Comparison of ENCODE assay signal across 1 cellular context in the genomic region with DNA sequence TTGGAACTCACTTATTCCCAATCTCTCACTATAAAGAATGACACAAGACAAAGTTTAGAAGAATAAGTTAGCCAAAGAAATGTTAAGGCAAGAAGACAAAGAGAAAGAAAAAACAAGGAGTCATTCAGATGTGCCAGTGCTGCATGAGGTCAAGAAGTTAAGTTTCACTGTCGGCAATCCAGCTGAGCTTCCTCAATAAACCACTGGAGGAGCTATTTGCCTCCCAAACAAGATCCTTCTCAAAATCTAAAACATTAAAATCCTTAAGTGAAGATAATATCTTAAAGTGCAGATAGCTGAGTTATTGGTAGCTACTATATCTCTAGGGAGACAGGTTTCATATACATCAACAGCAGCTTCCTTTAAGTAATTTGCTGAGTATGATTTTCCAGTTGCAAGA.
TF ChIP-seq lines count a peak whose summit lies in the region.

No MANE protein-coding gene starts in this region.

TF ChIP-seq in GM23338, 12 proteins besides CTCF, POLR2A, EP300 and RAD21 (continued from another document):
- TF ChIP-seq, protein P1, sequence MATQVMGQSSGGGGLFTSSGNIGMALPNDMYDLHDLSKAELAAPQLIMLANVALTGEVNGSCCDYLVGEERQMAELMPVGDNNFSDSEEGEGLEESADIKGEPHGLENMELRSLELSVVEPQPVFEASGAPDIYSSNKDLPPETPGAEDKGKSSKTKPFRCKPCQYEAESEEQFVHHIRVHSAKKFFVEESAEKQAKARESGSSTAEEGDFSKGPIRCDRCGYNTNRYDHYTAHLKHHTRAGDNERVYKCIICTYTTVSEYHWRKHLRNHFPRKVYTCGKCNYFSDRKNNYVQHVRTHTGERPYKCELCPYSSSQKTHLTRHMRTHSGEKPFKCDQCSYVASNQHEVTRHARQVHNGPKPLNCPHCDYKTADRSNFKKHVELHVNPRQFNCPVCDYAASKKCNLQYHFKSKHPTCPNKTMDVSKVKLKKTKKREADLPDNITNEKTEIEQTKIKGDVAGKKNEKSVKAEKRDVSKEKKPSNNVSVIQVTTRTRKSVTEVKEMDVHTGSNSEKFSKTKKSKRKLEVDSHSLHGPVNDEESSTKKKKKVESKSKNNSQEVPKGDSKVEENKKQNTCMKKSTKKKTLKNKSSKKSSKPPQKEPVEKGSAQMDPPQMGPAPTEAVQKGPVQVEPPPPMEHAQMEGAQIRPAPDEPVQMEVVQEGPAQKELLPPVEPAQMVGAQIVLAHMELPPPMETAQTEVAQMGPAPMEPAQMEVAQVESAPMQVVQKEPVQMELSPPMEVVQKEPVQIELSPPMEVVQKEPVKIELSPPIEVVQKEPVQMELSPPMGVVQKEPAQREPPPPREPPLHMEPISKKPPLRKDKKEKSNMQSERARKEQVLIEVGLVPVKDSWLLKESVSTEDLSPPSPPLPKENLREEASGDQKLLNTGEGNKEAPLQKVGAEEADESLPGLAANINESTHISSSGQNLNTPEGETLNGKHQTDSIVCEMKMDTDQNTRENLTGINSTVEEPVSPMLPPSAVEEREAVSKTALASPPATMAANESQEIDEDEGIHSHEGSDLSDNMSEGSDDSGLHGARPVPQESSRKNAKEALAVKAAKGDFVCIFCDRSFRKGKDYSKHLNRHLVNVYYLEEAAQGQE (IDR thresholded peaks at IDR 0.05; ENCODE audit: unreplicated experiment) = no peak
- no peak for TF ChIP-seq CREB1 (CRISPR knock-in tag; IDR thresholded peaks at IDR 0.05; ENCODE audit: low read depth)
- TF ChIP-seq ZNF331 (CRISPR knock-in tag; IDR thresholded peaks at IDR 0.05; ENCODE audit: low read depth) = no peak
- no peak for TF ChIP-seq EZH2phosphoT487 (IDR thresholded peaks at IDR 0.05; ENCODE audit: unreplicated experiment)
